Comparison of ENCODE assay signal across 20 cellular contexts in genomic region chr10:21144047-21144446, GRCh38.
DNase-seq lines count a peak whose midpoint lies in the region; ATAC-seq, FAIRE-seq and TF ChIP-seq lines count a peak whose summit lies in the region.
"Had no signal": no experiment of that assay in that cellular context is flagged by ENCODE, and none has a peak within 500 bp of the region (broad histone marks: within the 10 kb centered on the region; RNA-seq: fewer than 3 reads in every experiment).

No MANE protein-coding gene starts in this region.

- intact Hi-C loops in HepG2 (cut with micrococcal nuclease; ENCODE audit: unreplicated experiment) = no loop called here

- no TSS peak for BruUV-seq in HepG2 (replicated peaks; lab: Mats Ljungman, UMichigan)

- no peak overlapping the region for H3K4me3 ChIP-seq in bronchial epithelial cell (ENCODE audit: low read depth, low read length)
- H3K4me3 ChIP-seq in HepG2 (replicated peaks in 1 of 3; ENCODE audit: insufficient read depth in 1 of 3, low read depth in 2 of 3, low read length in 3 of 3) = no peak overlapping the region
- H3K4me3 ChIP-seq: SJCRH30 had no signal

- DNase-seq in ELF-1 (ENCODE audit: low read depth, low spot score) (peak; percentile 51), NCI-H69 (lab: John Stamatoyannopoulos, UW) (peak; percentile 85), bronchial epithelial cell (ENCODE audit: low read depth) (peak; percentile 42), iPS-NIHi7 (ENCODE audit: extremely low spot score) (peak; percentile 25), HepG2 (ENCODE audit: low spot score) (no peak), SIG-M5 (lab: John Stamatoyannopoulos, UW) (no peak), OCI-M2 (lab: John Stamatoyannopoulos, UW; ENCODE audit: unreplicated experiment) (no peak)
- DNase-seq: COR-L47, DMS 273 treated with DMSO at 0.1 percent for 48 hours, GDM1, KG1, MV-4-11, NCI-H1930, NCI-H774, OCI-M1, RPMI8226, SJCRH30 had no signal

- ATAC-seq in HepG2 = no peak
- ATAC-seq in GM19452 (IDR thresholded peaks at IDR 0.05; ENCODE audit: unreplicated experiment) = no peak

- CTCF ChIA-PET in HepG2 (lab: Yijun Ruan, JAX; ENCODE audit: low intra/inter-chr PET ratio, low total read pairs) = no interaction called here

- H3K4me2 ChIP-seq in HepG2 (ENCODE audit: low read depth, low read length) = no peak overlapping the region

- TF ChIP-seq RAD21 in HepG2 (CRISPR knock-in tag; IDR thresholded peaks at IDR 0.05) = no peak

- no peak for TF ChIP-seq POLR2A in HepG2 (IDR thresholded peaks at IDR 0.05; ENCODE audit: insufficient read depth in 1 of 2, low read depth in 2 of 2, low read length in 2 of 2)

- WGBS in HepG2 (ENCODE audit: low lambda C conversion rate) = 0% methylated on average over 3 of the region's 3 CpGs

- H2AFZ ChIP-seq in HepG2 (ENCODE audit: low read length) = no peak overlapping the region

- no peaks in the 10 kb centered on the region for H3K9me3 ChIP-seq in HepG2 (ENCODE audit: low read length)
- H3K9me3 ChIP-seq: SJCRH30 had no signal

- no peaks in the 10 kb centered on the region; the same call in 1 of the 2 replicates for H4K20me1 ChIP-seq in HepG2 (ENCODE audit: insufficient read depth, low read length)

- H3K4me1 ChIP-seq in HepG2 (ENCODE audit: insufficient read depth, low read length) = no peaks in the 10 kb centered on the region
- H3K4me1 ChIP-seq: SJCRH30 had no signal

- H3K27ac ChIP-seq in HepG2 (ENCODE audit: extremely low read length, insufficient read depth, low read length) = no peak overlapping the region
- H3K27ac ChIP-seq: SJCRH30 had no signal

- H3K36me3 ChIP-seq in bronchial epithelial cell (ENCODE audit: control insufficient read depth, insufficient read depth, low read length) = no peaks in the 10 kb centered on the region
- no peaks in the 10 kb centered on the region for H3K36me3 ChIP-seq in HepG2 (replicated peaks in 1 of 2; ENCODE audit: control insufficient read depth in 1 of 2, insufficient read depth in 2 of 2, low read length in 2 of 2)
- H3K36me3 ChIP-seq: SJCRH30 had no signal

- in situ Hi-C loops in HepG2 (cut with HindIII; ENCODE audit: extremely low pct_ligation_motif_present, low pct_unique_long_range_greater_than_20kb) = no loop called here

- POLR2A ChIA-PET in HepG2 (lab: Yijun Ruan, JAX) = no interaction called here

- FAIRE-seq in bronchial epithelial cell (lab: Jason Lieb, UNC) (no peak), HepG2 (lab: Jason Lieb, UNC) (no peak)
- FAIRE-seq: GM19239, H54 had no signal

- no peaks in the 10 kb centered on the region for H3K79me2 ChIP-seq in HepG2 (ENCODE audit: insufficient read depth, low read length)

- H3K9ac ChIP-seq in HepG2 (ENCODE audit: insufficient read depth, low read depth, low read length) = no peak overlapping the region

- no peak for TF ChIP-seq CTCF in bronchial epithelial cell (IDR thresholded peaks at IDR 0.05; ENCODE audit: insufficient read depth, low read length, severe bottlenecking)
- TF ChIP-seq CTCF in HepG2 (CRISPR knock-in tag; IDR thresholded peaks at IDR 0.05) = no peak

- no peaks in the 10 kb centered on the region for H3K27me3 ChIP-seq in bronchial epithelial cell (ENCODE audit: control insufficient read depth, insufficient read depth, low read length)
- peaks cover 0 to 13% of the 10 kb centered on the region in 2 experiments; a peak in 3 of 5 replicates for H3K27me3 ChIP-seq in HepG2 (ENCODE audit: control insufficient read depth in 1 of 2, insufficient read depth in 2 of 2, low read length in 2 of 2)
- H3K27me3 ChIP-seq: SJCRH30 had no signal

- TF ChIP-seq EP300 in HepG2 (IDR thresholded peaks at IDR 0.05; ENCODE audit: low read depth in 2 of 2, low read length in 2 of 2) (no peak), HepG2 (CRISPR knock-in tag; IDR thresholded peaks at IDR 0.05; ENCODE audit: borderline replicate concordance) (no peak)

TF ChIP-seq in HepG2, 621 proteins besides CTCF, POLR2A, EP300 and RAD21:
- TF ChIP-seq LCORL (IDR thresholded peaks at IDR 0.05) (no peak), LCORL (CRISPR knock-in tag; IDR thresholded peaks at IDR 0.05) (no peak), MEIS1 (CRISPR knock-in tag; IDR thresholded peaks at IDR 0.05; ENCODE audit: borderline replicate concordance) (no peak), ZNF782 (CRISPR knock-in tag; IDR thresholded peaks at IDR 0.05; ENCODE audit: borderline replicate concordance) (no peak), MIXL1 (CRISPR knock-in tag; IDR thresholded peaks at IDR 0.05) (no peak), RNF2 (conservative IDR thresholded peaks at IDR 0.05; ENCODE audit: low read depth) (no peak), ZNF574 (CRISPR knock-in tag; IDR thresholded peaks at IDR 0.05) (no peak), SRSF4 (IDR thresholded peaks at IDR 0.05; ENCODE audit: low read depth, low read length, poor library complexity, severe bottlenecking) (no peak), ZNF414 (CRISPR knock-in tag; IDR thresholded peaks at IDR 0.05) (no peak), ZNF143 (CRISPR knock-in tag; IDR thresholded peaks at IDR 0.05) (no peak)

Comparison
In these comparisons a context has a peak if more than half of its experiments do, and no peak if none do; other contexts are left out.
1. DNase-seq: peak in ELF-1 (single experiment), NCI-H69 (single experiment), bronchial epithelial cell (single experiment) and iPS-NIHi7 (single experiment); none in HepG2 (single experiment), SIG-M5 (single experiment) and OCI-M2 (single experiment).